In the genomic region with DNA sequence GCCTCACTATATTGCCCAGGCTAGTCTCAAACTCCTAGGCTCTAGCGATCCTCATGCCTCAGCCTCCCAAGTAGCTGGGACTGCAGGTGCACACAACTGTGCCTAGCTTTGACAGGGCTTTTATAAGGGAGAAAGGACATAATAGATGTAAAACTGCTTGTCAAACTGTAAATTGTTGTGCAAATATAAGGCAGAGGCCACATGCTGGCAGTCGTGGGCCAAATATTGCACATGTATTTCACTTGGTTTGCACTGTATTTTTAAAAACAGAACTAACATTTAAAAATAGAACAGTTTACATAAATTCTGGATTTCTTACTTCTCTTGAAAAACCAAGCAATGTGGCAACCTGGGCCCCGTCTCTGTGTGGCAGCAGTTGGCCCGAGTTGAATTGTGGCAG, we compare ENCODE assay signal across 21 cellular contexts. TPM values are rescaled to one million over a fixed set of nuclear protein-coding genes. Genes with fewer than 3 reads are reported as not detected.
"Had no signal": no experiment of that assay in that cellular context is flagged by ENCODE, and none has a peak within 500 bp of the region (broad histone marks: within the 10 kb centered on the region; RNA-seq: fewer than 3 reads in every experiment).

No MANE protein-coding gene starts in this region.

- H3K36me3 ChIP-seq: colonic mucosa, gastrocnemius medialis, left lung, upper lobe of right lung had no signal

- H3K27me3 ChIP-seq: colonic mucosa, gastrocnemius medialis, left lung, upper lobe of right lung had no signal

- FAIRE-seq: endometrium, kidney had no signal

- H3K27ac ChIP-seq: colonic mucosa, gastrocnemius medialis, left lung, upper lobe of right lung had no signal

- H3K9me3 ChIP-seq: colonic mucosa, gastrocnemius medialis, left lung, upper lobe of right lung had no signal

- DNase-seq: activated CD4-positive, alpha-beta memory T cell treated with anti-CD3 and anti-CD28 coated beads, Interleukin-2, amount 10 ng/mL, durations not matched to agents 7 days and 5 days; activated CD4-positive, alpha-beta T cell treated with anti-CD3 and anti-CD28 coated beads for 48 hours; activated CD4-positive, CD25-positive, alpha-beta regulatory T cell; activated CD8-positive, alpha-beta memory T cell treated with anti-CD3 and anti-CD28 coated beads, Interleukin-2, amount 10 ng/mL, durations not matched to agents 7 days and 5 days; activated naive CD4-positive, alpha-beta T cell treated with Interleukin-2 at 50 U/mL for 16 hours; activated naive CD8-positive, alpha-beta T cell treated with anti-CD3 and anti-CD28 coated beads, Interleukin-2, amount 10 ng/mL, durations not matched to agents 7 days and 5 days; activated T-cell treated with anti-CD3 and anti-CD28 coated beads, Interleukin-2, amount 50 U/mL, for 1 hour; anterior cingulate cortex; central memory CD4-positive, alpha-beta T cell; colonic mucosa; gastrocnemius medialis; head of caudate nucleus; kidney; left lung; retina; stimulated activated naive B cell treated with anti-CD40 and anti-IgM and Interleukin-4, amounts not matched to agents 10 μg/mL and 1 μg/mL and 100 μg/mL, for 72 hours; upper lobe of right lung had no signal

- ATAC-seq: activated CD8-positive, alpha-beta memory T cell treated with anti-CD3 and anti-CD28 coated beads, Interleukin-2, amount 10 ng/mL, durations not matched to agents 7 days and 5 days; activated T-helper 17 cell treated with anti-CD3 and anti-CD28 coated beads, Interleukin-2, amount 50 U/mL, for 72 hours; gastrocnemius medialis; left lung; stimulated activated naive B cell treated with anti-CD40 and anti-IgM and Interleukin-4, amounts not matched to agents 10 μg/mL and 1 μg/mL and 100 μg/mL, for 72 hours; upper lobe of right lung had no signal

- H3K4me1 ChIP-seq: colonic mucosa, gastrocnemius medialis, left lung, upper lobe of right lung had no signal

- H3K4me3 ChIP-seq: colonic mucosa, gastrocnemius medialis, left lung, upper lobe of right lung had no signal

RNA-seq across cellular contexts. Expression of a gene that starts 31.2 kb away (rescaled TPM):
- total RNA-seq: neural crest cell, omental fat pad had no signal
